In genomic region chr20:2470432-2471193, GRCh38 we compare ENCODE assay signal across 8 cellular contexts. TPM values are rescaled to one million over a fixed set of nuclear protein-coding genes. Genes with fewer than 3 reads are reported as not detected.
DNase-seq lines count a peak whose midpoint lies in the region; ATAC-seq, FAIRE-seq and TF ChIP-seq lines count a peak whose summit lies in the region.

Gene SNRPB (minus strand): TSS chr20:2470789. CDS start chr20:2470690, 99 bp downstream.

- TF ChIP-seq CTCF in OCI-LY3 (IDR thresholded peaks at IDR 0.05; ENCODE audit: low read depth, low read length) (no peak), endothelial cell of umbilical vein (IDR thresholded peaks at IDR 0.05; ENCODE audit: extremely low read depth in 1 of 2, insufficient read depth in 1 of 2, low read depth in 1 of 2, low read length in 2 of 2) (no peak)

- H3K9me3 ChIP-seq in OCI-LY3 (ENCODE audit: insufficient read depth, low read length) (no peaks in the 10 kb centered on the region), endothelial cell of umbilical vein (replicated peaks; ENCODE audit: control insufficient read depth, insufficient read depth, low read length) (no peaks in the 10 kb centered on the region)

- intact Hi-C loops in endothelial cell of umbilical vein (cut with micrococcal nuclease) = loop anchor here (1.0 kb wide), 3 partner anchors 38 to 182 kb away; partner anchors contain the start of genes NOP56 and ZNF343

- peaks cover 40% of the 10 kb centered on the region for H3K36me3 ChIP-seq in OCI-LY3 (replicated peaks; ENCODE audit: low read depth, low read length)
- H3K36me3 ChIP-seq in endothelial cell of umbilical vein (ENCODE audit: control insufficient read depth in 2 of 2, extremely low read depth in 1 of 2, insufficient read depth in 2 of 2, low read length in 2 of 2) = peaks cover 12 to 17% of the 10 kb centered on the region in 2 experiments

- no peaks in the 10 kb centered on the region for H3K9me1 ChIP-seq in endothelial cell of umbilical vein (replicated peaks; ENCODE audit: control insufficient read depth, extremely low read depth, insufficient read depth, low read length)

- no TSS peak for BruUV-seq in endothelial cell of umbilical vein (replicated peaks; lab: Mats Ljungman, UMichigan)

- peaks cover 50% of the 10 kb centered on the region for H3K79me2 ChIP-seq in OCI-LY3 (ENCODE audit: low read length)
- H3K79me2 ChIP-seq in endothelial cell of umbilical vein (ENCODE audit: control insufficient read depth, insufficient read depth, low read length) = peaks cover 47% of the 10 kb centered on the region

- H2AFZ ChIP-seq in OCI-LY3 (ENCODE audit: low read depth, low read length) (peak within 1 kb of the TSS; percentile 81), endothelial cell of umbilical vein (ENCODE audit: low read depth, low read length) (peak within 1 kb of the TSS; percentile 65)

- H3K27ac ChIP-seq in OCI-LY3 (ENCODE audit: low read length) (peak within 1 kb of the TSS; percentile 78), endothelial cell of umbilical vein (ENCODE audit: insufficient read depth, low read depth, low read length) (peak within 1 kb of the TSS; percentile 86)

- dilution Hi-C loops in endothelial cell of umbilical vein (cut with MboI; ENCODE audit: extremely low pct_ligation_motif_present, low sequenced_read_pairs) = no loop called here

- TF ChIP-seq POLR2A in endothelial cell of umbilical vein (IDR thresholded peaks at IDR 0.05; ENCODE audit: low read depth, low read length) = peak; percentile 98

- ATAC-seq in GM21515 (IDR thresholded peaks at IDR 0.05; ENCODE audit: unreplicated experiment) = peak; percentile 94

- H3K4me3 ChIP-seq in OCI-LY3 (ENCODE audit: low read length) (peak within 1 kb of the TSS; percentile 85), endothelial cell of umbilical vein (replicated peaks in 1 of 3; ENCODE audit: insufficient read depth in 1 of 3, low read depth in 1 of 3, low read length in 3 of 3) (peak within 1 kb of the TSS; percentile 87 to 98 (median 91))

- H3K27me3 ChIP-seq in OCI-LY3 (ENCODE audit: low read depth, low read length) (no peaks in the 10 kb centered on the region), endothelial cell of umbilical vein (ENCODE audit: control insufficient read depth in 2 of 2, insufficient read depth in 2 of 2, low read length in 2 of 2) (no peaks in the 10 kb centered on the region)

- POLR2A ChIA-PET in endothelial cell of umbilical vein (lab: Charles Lee) = interaction anchor here (0.5 to 1.7 kb wide), 4 partner anchors 51 to 1132 kb away, joined by 4 to 5 read pairs (median 4); partner anchors contain the start of gene NOP56

- H4K20me1 ChIP-seq in OCI-LY3 (ENCODE audit: insufficient read depth, low read length) (peaks cover 43% of the 10 kb centered on the region), endothelial cell of umbilical vein (replicated peaks; ENCODE audit: control insufficient read depth, extremely low read depth, insufficient read depth, low read length) (peaks cover 7% of the 10 kb centered on the region)

- H3K9ac ChIP-seq in OCI-LY3 (ENCODE audit: low read length) = peak within 1 kb of the TSS; percentile 95
- H3K9ac ChIP-seq in endothelial cell of umbilical vein (replicated peaks; ENCODE audit: extremely low read depth, insufficient read depth, low read length) = peak within 1 kb of the TSS; percentile 96

- H3K4me1 ChIP-seq in OCI-LY3 (ENCODE audit: low read length) = peaks cover 25% of the 10 kb centered on the region
- peaks cover 17% of the 10 kb centered on the region for H3K4me1 ChIP-seq in endothelial cell of umbilical vein (ENCODE audit: control insufficient read depth, extremely low read depth, insufficient read depth, low read length)

- H3K4me2 ChIP-seq in OCI-LY3 (ENCODE audit: low read length) (peak within 1 kb of the TSS; percentile 84), endothelial cell of umbilical vein (ENCODE audit: insufficient read depth, low read length) (peak within 1 kb of the TSS; percentile 89)

- DNase-seq in D341Med (ENCODE audit: low spot score) (peak; percentile 94), HuH-7 (ENCODE audit: low spot score) (peak; percentile 89), endothelial cell of umbilical vein (ENCODE audit: low read depth, low spot score) (peak; percentile 98), midbrain (lab: John Stamatoyannopoulos, UW) (peak; percentile 99)
- DNase-seq in activated CD8-positive, alpha-beta memory T cell treated with anti-CD3 and anti-CD28 coated beads, Interleukin-2, amount 50 U/mL, for 48 hours = peak; percentile 95
- peak; percentile 93 for DNase-seq in stimulated activated CD8-positive, alpha-beta memory T cell treated with anti-CD3 and anti-CD28 coated beads, Interleukin-2, amount 100 ng/mL, for 1 hour (ENCODE audit: low read depth in 2 of 2)

- peak; percentile 98 for FAIRE-seq in endothelial cell of umbilical vein (lab: Jason Lieb, UNC)

- CTCF ChIA-PET in endothelial cell of umbilical vein (lab: Charles Lee) = interaction anchor here (0.8 to 2.0 kb wide), 6 partner anchors 13 to 263 kb away, joined by 3 to 16 read pairs (median 5); no protein-coding TSS in a partner anchor

TF ChIP-seq in endothelial cell of umbilical vein, 7 proteins besides CTCF, POLR2A, EP300 and RAD21:
- TF ChIP-seq EZH2 (IDR thresholded peaks at IDR 0.05; ENCODE audit: borderline replicate concordance, low read depth, low read length, severe bottlenecking) = no peak
- peak; percentile 95 for TF ChIP-seq POLR2AphosphoS5 (IDR thresholded peaks at IDR 0.05; ENCODE audit: insufficient read depth, low read depth, low read length)
TF ChIP-seq in endothelial cell of umbilical vein: peak in this region for 1.

RNA-seq across cellular contexts. Expression of gene SNRPB, which starts in this region (rescaled TPM):
- total RNA-seq in endothelial cell of umbilical vein = 296 and 323 TPM in 2 replicates
- polyA plus RNA-seq in endothelial cell of umbilical vein = 340 and 357 TPM in 2 replicates
- polyA plus RNA-seq in endothelial cell of umbilical vein (2011; cell fraction: cytosol; rRNA removed) = 316 and 328 TPM in 2 replicates
- 156 and 160 TPM in 2 replicates for polyA plus RNA-seq in endothelial cell of umbilical vein (2011; cell fraction: nucleus; rRNA removed)
- polyA plus RNA-seq in endothelial cell of umbilical vein (2012) = 200 and 242 TPM in 2 replicates
- polyA minus RNA-seq in endothelial cell of umbilical vein = 101 and 104 TPM in 2 replicates
- 88.7 TPM for polyA minus RNA-seq in endothelial cell of umbilical vein (2011; cell fraction: cytosol; rRNA and poly(A)+ RNA removed)
- polyA minus RNA-seq in endothelial cell of umbilical vein (2011; cell fraction: nucleus; rRNA and poly(A)+ RNA removed) = 19.5 and 20.5 TPM in 2 replicates

Comparison
In these comparisons a context has a peak if more than half of its experiments do, and no peak if none do; other contexts are left out.
1. Peak in every context shown above with its lines: DNase-seq, ATAC-seq, H3K4me3 ChIP-seq and H3K27ac ChIP-seq.